8 cellular contexts compared by ENCODE assay signal in genomic region chr22:41401781-41402648, GRCh38. TPM values are rescaled to one million over a fixed set of nuclear protein-coding genes. Genes with fewer than 3 reads are reported as not detected.
DNase-seq lines count a peak whose midpoint lies in the region; ATAC-seq, FAIRE-seq and TF ChIP-seq lines count a peak whose summit lies in the region.

No MANE protein-coding gene starts in this region.

- no peak for ATAC-seq in GM18498 (IDR thresholded peaks at IDR 0.05; ENCODE audit: unreplicated experiment)
- ATAC-seq in natural killer cell treated with Interleukin-12 subunit alpha and Interleukin-12 subunit beta and Interleukin-15 and Interleukin-18, amount 100 ng/mL, for 72 hours: no peak

- no peak overlapping the region for H2AFZ ChIP-seq in MM.1S (ENCODE audit: low read length)

- H3K9me2 ChIP-seq in MM.1S (replicated peaks; ENCODE audit: insufficient read depth, low read length): no peaks in the 10 kb centered on the region

- H3F3A ChIP-seq in MM.1S (ENCODE audit: insufficient read depth, low read length): no peaks in the 10 kb centered on the region

- H3K36me3 Mint-ChIP-seq in glutamatergic neuron (ENCODE audit: unreplicated experiment): no peaks in the 10 kb centered on the region
- no peaks in the 10 kb centered on the region for H3K36me3 Mint-ChIP-seq in natural killer cell treated with Interleukin-12 subunit alpha and Interleukin-12 subunit beta and Interleukin-15 and Interleukin-18, amount 100 ng/mL, for 72 hours

- FAIRE-seq in GM12891 (lab: Jason Lieb, UNC): peak; percentile 47

- TF ChIP-seq CTCF in glutamatergic neuron (IDR thresholded peaks at IDR 0.05; ENCODE audit: partially characterized antibody, unreplicated experiment): no peak
- no peak for TF ChIP-seq CTCF in retinal pigment epithelial cell (conservative IDR thresholded peaks at IDR 0.05; ENCODE audit: low read depth, low read length)
- no peak for TF ChIP-seq CTCF in MM.1S (IDR thresholded peaks at IDR 0.05; ENCODE audit: low read length)

- H3K9me3 ChIP-seq in SK-N-MC (ENCODE audit: low read depth, low read length) (no peaks in the 10 kb centered on the region), MM.1S (replicated peaks; ENCODE audit: insufficient read depth, low read length) (no peaks in the 10 kb centered on the region)

- peaks cover 3% of the 10 kb centered on the region for H3K27me3 Mint-ChIP-seq in glutamatergic neuron (ENCODE audit: unreplicated experiment)
- H3K27me3 Mint-ChIP-seq in natural killer cell treated with Interleukin-12 subunit alpha and Interleukin-12 subunit beta and Interleukin-15 and Interleukin-18, amount 100 ng/mL, for 72 hours: no peaks in the 10 kb centered on the region

- peaks cover 1% of the 10 kb centered on the region for H3K9me3 Mint-ChIP-seq in glutamatergic neuron (ENCODE audit: unreplicated experiment)
- H3K9me3 Mint-ChIP-seq in natural killer cell treated with Interleukin-12 subunit alpha and Interleukin-12 subunit beta and Interleukin-15 and Interleukin-18, amount 100 ng/mL, for 72 hours: no peaks in the 10 kb centered on the region

- no peak for TF ChIP-seq POLR2A in GM12891 (IDR thresholded peaks at IDR 0.05; ENCODE audit: low read depth, low read length)

- H3K4me1 ChIP-seq in MM.1S (ENCODE audit: low read length): 0 out of 2 replicates have a peak, but pooled peaks cover 2% of the 10 kb centered on the region

- peak overlapping the region; percentile 71 for H3K4me3 ChIP-seq in SK-N-MC
- H3K4me3 ChIP-seq in retinal pigment epithelial cell (ENCODE audit: low read length): no peak overlapping the region
- no peak overlapping the region for H3K4me3 ChIP-seq in MM.1S (ENCODE audit: low read length)

- H3K9ac ChIP-seq in SK-N-MC (ENCODE audit: insufficient read length) (peak overlapping the region; percentile 37), MM.1S (ENCODE audit: low read length) (no peak overlapping the region)

- peaks cover 8% of the 10 kb centered on the region for H3K4me1 Mint-ChIP-seq in glutamatergic neuron (ENCODE audit: low read depth, unreplicated experiment)
- peaks cover 5 to 8% of the 10 kb centered on the region in 2 donors for H3K4me1 Mint-ChIP-seq in natural killer cell treated with Interleukin-12 subunit alpha and Interleukin-12 subunit beta and Interleukin-15 and Interleukin-18, amount 100 ng/mL, for 72 hours (ENCODE audit: low read depth in 2 of 2)

- H3K36me3 ChIP-seq in SK-N-MC (ENCODE audit: insufficient read depth, low read length) (no peaks in the 10 kb centered on the region; the same call in 1 of the 2 replicates), MM.1S (replicated peaks; ENCODE audit: insufficient read depth, low read length) (no peaks in the 10 kb centered on the region)

- H3K27ac ChIP-seq in SK-N-MC (peak overlapping the region; percentile 85), MM.1S (ENCODE audit: low read length) (no peak overlapping the region)

- peak overlapping the region; percentile 71 for H3K4me3 Mint-ChIP-seq in glutamatergic neuron (ENCODE audit: unreplicated experiment)
- H3K4me3 Mint-ChIP-seq in natural killer cell treated with Interleukin-12 subunit alpha and Interleukin-12 subunit beta and Interleukin-15 and Interleukin-18, amount 100 ng/mL, for 72 hours: no peak overlapping the region

- no peaks in the 10 kb centered on the region for H3K79me2 ChIP-seq in MM.1S (ENCODE audit: low read length)

- no peaks in the 10 kb centered on the region for H3K27me3 ChIP-seq in MM.1S (replicated peaks; ENCODE audit: insufficient read depth, low read length)

- H3K27ac Mint-ChIP-seq in glutamatergic neuron (ENCODE audit: unreplicated experiment): peak overlapping the region; percentile 95
- no peak overlapping the region for H3K27ac Mint-ChIP-seq in natural killer cell treated with Interleukin-12 subunit alpha and Interleukin-12 subunit beta and Interleukin-15 and Interleukin-18, amount 100 ng/mL, for 72 hours

- H3K4me2 ChIP-seq in MM.1S (ENCODE audit: low read depth, low read length): no peak overlapping the region

- DNase-seq in GM12891 (ENCODE audit: insufficient read length, low spot score): no peak
- peak; percentile 96 for DNase-seq in SK-N-MC (ENCODE audit: low read depth, low spot score)
- peak; percentile 44 for DNase-seq in glutamatergic neuron
- peak; percentile 92 for DNase-seq in retinal pigment epithelial cell (ENCODE audit: low read depth)
- no peak for DNase-seq in natural killer cell treated with Interleukin-12 subunit alpha and Interleukin-12 subunit beta and Interleukin-15 and Interleukin-18, amount 100 ng/mL, for 72 hours (ENCODE audit: low spot score)
- no peak for DNase-seq in activated CD4-positive, alpha-beta T cell treated with anti-CD3 and anti-CD28 coated beads, Interleukin-2, amount 50 U/mL, for 48 hours
- no peak for DNase-seq in MM.1S

- H4K20me1 ChIP-seq in MM.1S (ENCODE audit: insufficient read depth, low read length): no peaks in the 10 kb centered on the region

TF ChIP-seq in GM12891, 5 proteins besides CTCF, POLR2A, EP300 and RAD21:
- no peak for TF ChIP-seq PAX5 (IDR thresholded peaks at IDR 0.05; ENCODE audit: insufficient read depth, low read length, severe bottlenecking)
- TF ChIP-seq TAF1 (IDR thresholded peaks at IDR 0.05; ENCODE audit: low read depth, low read length): no peak
- TF ChIP-seq SPI1 (IDR thresholded peaks at IDR 0.05; ENCODE audit: low read depth, low read length): no peak
- TF ChIP-seq POLR2AphosphoS5 (IDR thresholded peaks at IDR 0.05; ENCODE audit: low read depth, low read length): no peak
- no peak for TF ChIP-seq POU2F2 (IDR thresholded peaks at IDR 0.05; ENCODE audit: low read depth, low read length)

RNA-seq across cellular contexts. Expression of gene TEF, which starts 20.3 kb away (rescaled TPM):
- 2.0 TPM for polyA plus RNA-seq in GM12891 (2012; ENCODE audit: low read depth, missing spikeins)
- 13.9 TPM for total RNA-seq in glutamatergic neuron (ENCODE audit: unreplicated experiment)
- 1 to 10 TPM; 3.8 to 4.3 TPM for total RNA-seq in natural killer cell treated with Interleukin-12 subunit alpha and Interleukin-12 subunit beta and Interleukin-15 and Interleukin-18, amount 100 ng/mL, for 72 hours

RNA-seq across cellular contexts. Expression of gene TOB2, which starts 44.6 kb away (rescaled TPM):
- 10.5 TPM for polyA plus RNA-seq in GM12891 (2012; ENCODE audit: low read depth, missing spikeins)
- total RNA-seq in glutamatergic neuron (ENCODE audit: unreplicated experiment): 43.3 TPM
- total RNA-seq in natural killer cell treated with Interleukin-12 subunit alpha and Interleukin-12 subunit beta and Interleukin-15 and Interleukin-18, amount 100 ng/mL, for 72 hours: 10 to 100 TPM; 31.7 to 45.4 TPM

Comparison
In these comparisons a context has a peak if more than half of its experiments do, and no peak if none do; other contexts are left out.
1. DNase-seq: peak in SK-N-MC (single experiment), glutamatergic neuron (single experiment) and retinal pigment epithelial cell (single experiment); none in GM12891 (single experiment), natural killer cell treated with Interleukin-12 subunit alpha and Interleukin-12 subunit beta and Interleukin-15 and Interleukin-18, amount 100 ng/mL, for 72 hours (single experiment), activated CD4-positive, alpha-beta T cell treated with anti-CD3 and anti-CD28 coated beads, Interleukin-2, amount 50 U/mL, for 48 hours (0 of 2) and MM.1S (single experiment).